ENCODE assay signal across 35 cellular contexts in genomic region chr20:56634307-56634706, GRCh38. TPM values are rescaled to one million over a fixed set of nuclear protein-coding genes. Genes with fewer than 3 reads are reported as not detected.
A peak's percentile ranks its signal among the peaks of the same experiment; 100 is the strongest.
DNase-seq lines count a peak whose midpoint lies in the region; ATAC-seq, FAIRE-seq and TF ChIP-seq lines count a peak whose summit lies in the region.
"Had no signal": no experiment of that assay in that cellular context is flagged by ENCODE, and none has a peak within 500 bp of the region (broad histone marks: within the 10 kb centered on the region; RNA-seq: fewer than 3 reads in every experiment).

No MANE protein-coding gene starts in this region.

- 62% methylated on average over 2 of the region's 2 CpGs for WGBS in A549 (ENCODE audit: missing lambda C conversion rate)
- 0% methylated on average over 2 of the region's 2 CpGs for WGBS in mammary epithelial cell (ENCODE audit: low coverage, missing lambda C conversion rate)

- no peak for TF ChIP-seq RAD21 in A549 (conservative IDR thresholded peaks at IDR 0.05 in 1 of 2, IDR thresholded peaks at IDR 0.05 in 1 of 2)

- POLR2A ChIA-PET in A549 (lab: Yijun Ruan, JAX), result no interaction called here
- POLR2A ChIA-PET in activated CD4-positive, alpha-beta T cell treated with anti-CD3 and anti-CD28 coated beads, Interleukin-2, amount 10 ng/mL, durations not matched to agents 7 days and 5 days (lab: Charles Lee), result no interaction called here

- in situ Hi-C loops in mammary epithelial cell (cut with MboI; ENCODE audit: low sequenced_read_pairs in 2 of 2), result loop anchor here in 1 of 2 donors (5.0 to 10.0 kb wide), 2 partner anchors 240 to 338 kb away; no protein-coding TSS in a partner anchor

- FAIRE-seq in A549 (lab: Jason Lieb, UNC), result no peak
- FAIRE-seq: frontal cortex had no signal

- no peaks in the 10 kb centered on the region for H3K27me3 ChIP-seq in mammary epithelial cell (ENCODE audit: insufficient read depth, low read length)
- H3K27me3 ChIP-seq in MM.1S (replicated peaks; ENCODE audit: insufficient read depth, low read length), result no peaks in the 10 kb centered on the region

- H4K20me1 ChIP-seq in mammary epithelial cell (ENCODE audit: insufficient read depth, low read length), result no peaks in the 10 kb centered on the region
- H4K20me1 ChIP-seq in MM.1S (ENCODE audit: insufficient read depth, low read length), result no peaks in the 10 kb centered on the region

- CTCF ChIA-PET in A549 (lab: Yijun Ruan, JAX), result interaction anchor here (1.5 to 4.9 kb wide), 2 partner anchors 84 to 340 kb away, joined by 5 to 31 read pairs; no protein-coding TSS in a partner anchor
- CTCF ChIA-PET in mammary epithelial cell (lab: Charles Lee; ENCODE audit: low non-redundant PET), result interaction anchor here (0.7 kb wide), 1 partner anchor 154 kb away, joined by 3 read pairs; no protein-coding TSS in a partner anchor
- CTCF ChIA-PET in activated CD4-positive, alpha-beta T cell treated with anti-CD3 and anti-CD28 coated beads, Interleukin-2, amount 10 ng/mL, durations not matched to agents 7 days and 5 days (lab: Charles Lee), result no interaction called here

- H3K9me2 ChIP-seq in MM.1S (replicated peaks; ENCODE audit: insufficient read depth, low read length), result no peaks in the 10 kb centered on the region

- TF ChIP-seq EP300 in A549 (IDR thresholded peaks at IDR 0.05), result no peak

- peaks cover 3% of the 10 kb centered on the region for H3K27me3 Mint-ChIP-seq in glutamatergic neuron (ENCODE audit: unreplicated experiment)
- H3K27me3 Mint-ChIP-seq in activated CD4-positive, alpha-beta T cell treated with anti-CD3 and anti-CD28 coated beads, Interleukin-2, amount 10 ng/mL, durations not matched to agents 7 days and 5 days, result peaks cover 71% of the 10 kb centered on the region

- intact Hi-C loops in mammary epithelial cell (cut with micrococcal nuclease), result loop anchor here (5.0 kb wide), 2 partner anchors 173 to 293 kb away; no protein-coding TSS in a partner anchor

- peak overlapping the region; percentile 13; the same call in 1 of the 3 replicates for H3K4me2 ChIP-seq in A549
- peak overlapping the region; percentile 98 for H3K4me2 ChIP-seq in mammary epithelial cell (ENCODE audit: insufficient read depth, low read depth, low read length)
- H3K4me2 ChIP-seq in MM.1S (ENCODE audit: low read depth, low read length), result no peak overlapping the region

- H3K9me3 ChIP-seq in A549 (no peaks in the 10 kb centered on the region), mammary epithelial cell (replicated peaks; ENCODE audit: insufficient read depth, low read length) (no peaks in the 10 kb centered on the region), MM.1S (replicated peaks; ENCODE audit: insufficient read depth, low read length) (no peaks in the 10 kb centered on the region)
- H3K9me3 ChIP-seq: Caco-2, prostate gland, upper lobe of left lung had no signal

- no TSS peak for BruUV-seq in mammary epithelial cell (replicated peaks; lab: Mats Ljungman, UMichigan)

- H3K4me1 ChIP-seq in A549, result peaks cover 55% of the 10 kb centered on the region
- peaks cover 56% of the 10 kb centered on the region for H3K4me1 ChIP-seq in mammary epithelial cell (ENCODE audit: insufficient read depth, low read length)
- no peaks in the 10 kb centered on the region for H3K4me1 ChIP-seq in MM.1S (ENCODE audit: low read length)
- H3K4me1 ChIP-seq: prostate gland had no signal

- H2AFZ ChIP-seq in mammary epithelial cell (ENCODE audit: low read depth, low read length), result no peak overlapping the region
- H2AFZ ChIP-seq in MM.1S (ENCODE audit: low read length), result no peak overlapping the region

- peaks cover 88% of the 10 kb centered on the region for H3K79me2 ChIP-seq in mammary epithelial cell (ENCODE audit: insufficient read depth, low read length)
- H3K79me2 ChIP-seq in MM.1S (ENCODE audit: low read length), result peaks cover 5% of the 10 kb centered on the region; the same call in 1 of the 2 replicates

- H3F3A ChIP-seq in MM.1S (ENCODE audit: insufficient read depth, low read length), result peaks cover 5% of the 10 kb centered on the region; the same call in 1 of the 2 replicates

- H3K4me3 Mint-ChIP-seq in glutamatergic neuron (ENCODE audit: unreplicated experiment), result peak overlapping the region; percentile 87
- no peak overlapping the region for H3K4me3 Mint-ChIP-seq in activated CD4-positive, alpha-beta T cell treated with anti-CD3 and anti-CD28 coated beads, Interleukin-2, amount 10 ng/mL, durations not matched to agents 7 days and 5 days
- H3K4me3 Mint-ChIP-seq: activated naive CD8-positive, alpha-beta T cell had no signal

- no peak for TF ChIP-seq POLR2A in A549 (IDR thresholded peaks at IDR 0.05; ENCODE audit: low read length)

- dilution Hi-C loops in mammary epithelial cell (cut with HindIII; ENCODE audit: low sequenced_read_pairs), result no loop called here

- H3K9ac ChIP-seq in mammary epithelial cell (ENCODE audit: insufficient read depth, low read length), result peak overlapping the region; percentile 75
- H3K9ac ChIP-seq in MM.1S (ENCODE audit: low read length), result no peak overlapping the region

- TF ChIP-seq CTCF in A549 (IDR thresholded peaks at IDR 0.05) (no peak), mammary epithelial cell (conservative IDR thresholded peaks at IDR 0.05 in 1 of 2, IDR thresholded peaks at IDR 0.05 in 1 of 2; ENCODE audit: extremely low read depth in 1 of 2, insufficient read depth in 1 of 2, low read depth in 1 of 2, low read length in 2 of 2) (no peak), glutamatergic neuron (IDR thresholded peaks at IDR 0.05; ENCODE audit: partially characterized antibody, unreplicated experiment) (no peak), MM.1S (IDR thresholded peaks at IDR 0.05; ENCODE audit: low read length) (no peak)

- ATAC-seq in A549 (no peak), GM21576 (IDR thresholded peaks at IDR 0.05; ENCODE audit: unreplicated experiment) (no peak)
- ATAC-seq: naive thymus-derived CD4-positive, alpha-beta T cell; sciatic nerve had no signal

- peaks cover 9% of the 10 kb centered on the region for H3K36me3 Mint-ChIP-seq in glutamatergic neuron (ENCODE audit: unreplicated experiment)
- H3K36me3 Mint-ChIP-seq in activated CD4-positive, alpha-beta T cell treated with anti-CD3 and anti-CD28 coated beads, Interleukin-2, amount 10 ng/mL, durations not matched to agents 7 days and 5 days (ENCODE audit: low read depth), result peaks cover 3% of the 10 kb centered on the region
- H3K36me3 Mint-ChIP-seq: activated naive CD8-positive, alpha-beta T cell; CD14-positive monocyte had no signal

- peaks cover 7% of the 10 kb centered on the region for H3K9me3 Mint-ChIP-seq in glutamatergic neuron (ENCODE audit: unreplicated experiment)
- no peaks in the 10 kb centered on the region for H3K9me3 Mint-ChIP-seq in activated CD4-positive, alpha-beta T cell treated with anti-CD3 and anti-CD28 coated beads, Interleukin-2, amount 10 ng/mL, durations not matched to agents 7 days and 5 days

- no peak overlapping the region for H3K27ac ChIP-seq in A549
- H3K27ac ChIP-seq in mammary epithelial cell (ENCODE audit: insufficient read depth, low read depth, low read length), result peak overlapping the region; percentile 73
- no peak overlapping the region for H3K27ac ChIP-seq in MM.1S (ENCODE audit: low read length)
- H3K27ac ChIP-seq: upper lobe of left lung, WERI-Rb-1 had no signal

- no peak overlapping the region for H3K27ac Mint-ChIP-seq in glutamatergic neuron (ENCODE audit: unreplicated experiment)
- no peak overlapping the region for H3K27ac Mint-ChIP-seq in activated CD4-positive, alpha-beta T cell treated with anti-CD3 and anti-CD28 coated beads, Interleukin-2, amount 10 ng/mL, durations not matched to agents 7 days and 5 days
- H3K27ac Mint-ChIP-seq: activated naive CD8-positive, alpha-beta T cell; CD14-positive monocyte had no signal

- no peak for DNase-seq in A549 (ENCODE audit: low read depth in 1 of 2, low spot score in 1 of 2)
- DNase-seq in M059J (ENCODE audit: low read depth), result peak; percentile 43
- peak; percentile 29 for DNase-seq in mammary epithelial cell
- DNase-seq in glutamatergic neuron, result no peak
- no peak for DNase-seq in MM.1S
- no peak for DNase-seq in NCI-H748 (lab: John Stamatoyannopoulos, UW; ENCODE audit: unreplicated experiment)
- no peak for DNase-seq in activated CD4-positive, alpha-beta T cell treated with anti-CD3 and anti-CD28 coated beads, Interleukin-2, amount 10 ng/mL, durations not matched to agents 7 days and 5 days
- DNase-seq: 8988T; activated CD4-positive, alpha-beta T cell treated with anti-CD3 and anti-CD28 coated beads for 48 hours; activated CD8-positive, alpha-beta memory T cell treated with anti-CD3 and anti-CD28 coated beads for 24 hours; activated T-cell treated with anti-CD3 and anti-CD28 coated beads for 4 hours; anterior cingulate cortex; Caco-2; caudate nucleus; cortex of kidney; effector memory CD4-positive, alpha-beta T cell; erythroblast; GOT3; midbrain; naive thymus-derived CD4-positive, alpha-beta T cell; NCI-H1092 treated with DMSO at 0.1 percent for 48 hours; NCI-H187; NCI-H2171; RPMI8226; stimulated activated CD4-positive, alpha-beta T cell treated with anti-CD3 and anti-CD28 coated beads, Interleukin-4, amount 100 ng/mL, for 4 hours; substantia nigra; T1000; upper lobe of left lung; WERI-Rb-1 had no signal

- peaks cover 37% of the 10 kb centered on the region for H3K4me1 Mint-ChIP-seq in glutamatergic neuron (ENCODE audit: low read depth, unreplicated experiment)
- peaks cover 6% of the 10 kb centered on the region for H3K4me1 Mint-ChIP-seq in activated CD4-positive, alpha-beta T cell treated with anti-CD3 and anti-CD28 coated beads, Interleukin-2, amount 10 ng/mL, durations not matched to agents 7 days and 5 days

- H3K4me3 ChIP-seq in A549 (no peak overlapping the region), mammary epithelial cell (replicated peaks in 1 of 3; ENCODE audit: insufficient read depth in 1 of 3, low read depth in 2 of 3, low read length in 3 of 3) (peak overlapping the region; percentile 30 to 95 (median 58)), MM.1S (ENCODE audit: low read length) (no peak overlapping the region)
- H3K4me3 ChIP-seq: prostate gland, upper lobe of left lung had no signal

- H3K36me3 ChIP-seq in mammary epithelial cell (ENCODE audit: insufficient read depth, low read length), result peaks cover 11% of the 10 kb centered on the region
- H3K36me3 ChIP-seq in MM.1S (replicated peaks; ENCODE audit: insufficient read depth, low read length), result no peaks in the 10 kb centered on the region
- H3K36me3 ChIP-seq: prostate gland, WERI-Rb-1 had no signal

TF ChIP-seq in A549, 52 proteins besides CTCF, POLR2A, EP300 and RAD21 (continues in another document):
- no peak for TF ChIP-seq CBX2 (IDR thresholded peaks at IDR 0.05; ENCODE audit: borderline replicate concordance, low read depth)

RNA-seq across cellular contexts. Expression of gene TFAP2C, which starts 5.2 kb away (rescaled TPM):
- polyA plus RNA-seq in A549 (2011; rRNA removed) (11.6 and 14.2 TPM in 2 replicates), A549 (2017; fragmentation: RNase III; extraction: RNeasy Plus Mini Kit Qiagen cat#74134 plus additional on column Dnase treatment) (9.1 to 9.6 TPM (median 9.2 TPM) in 3 replicates), mammary epithelial cell (12.7 TPM)
- polyA plus RNA-seq in A549 (2012; cell fraction: cytosol; rRNA removed), result 9.3 and 13.5 TPM in 2 replicates
- 19.6 and 19.7 TPM in 2 replicates for polyA plus RNA-seq in A549 (2012; cell fraction: nucleus; rRNA removed)
- polyA minus RNA-seq in A549 (2011; rRNA and poly(A)+ RNA removed), result 14.4 and 17.0 TPM in 2 replicates
- total RNA-seq in M059J (2014; rRNA removed; shearing (Covaris generic)), result 3.6 and 7.5 TPM in 2 replicates
- total RNA-seq in mammary epithelial cell (10 to 100 TPM; 20.0 to 23.3 TPM), glutamatergic neuron (ENCODE audit: unreplicated experiment) (35.3 TPM)
- polyA minus RNA-seq in mammary epithelial cell, result 18.0 TPM
- total RNA-seq in activated CD4-positive, alpha-beta T cell treated with anti-CD3 and anti-CD28 coated beads, Interleukin-2, amount 10 ng/mL, durations not matched to agents 7 days and 5 days, result not detected
- total RNA-seq: naive thymus-derived CD4-positive, alpha-beta T cell had no signal
- polyA plus RNA-seq: CD14-positive monocyte; naive thymus-derived CD4-positive, alpha-beta T cell had no signal

Comparison
In these comparisons a context has a peak if more than half of its experiments do, and no peak if none do; other contexts are left out.
1. DNase-seq: peak in M059J (single experiment) and mammary epithelial cell (single experiment); none in A549 (0 of 2), glutamatergic neuron (single experiment), MM.1S (single experiment), NCI-H748 (single experiment) and activated CD4-positive, alpha-beta T cell treated with anti-CD3 and anti-CD28 coated beads, Interleukin-2, amount 10 ng/mL, durations not matched to agents 7 days and 5 days (single experiment).
2. H3K4me3 ChIP-seq: peak in mammary epithelial cell (3 of 3); none in A549 (single experiment) and MM.1S (single experiment).